ENCODE assay signal across 1 cellular context in genomic region chr1:39954261-39954869, GRCh38.
TF ChIP-seq lines count a peak whose summit lies in the region.

No MANE protein-coding gene starts in this region.

TF ChIP-seq in WTC11, 78 proteins besides CTCF, POLR2A, EP300 and RAD21 (continued from another document):
- no peak for TF ChIP-seq AR (CRISPR knock-in tag; IDR thresholded peaks at IDR 0.05)
